18 cellular contexts compared by ENCODE assay signal in genomic region chr3:5309181-5309580, GRCh38.
"Had no signal": no experiment of that assay in that cellular context is flagged by ENCODE, and none has a peak within 500 bp of the region (broad histone marks: within the 10 kb centered on the region; RNA-seq: fewer than 3 reads in every experiment).

No MANE protein-coding gene starts in this region.

- H3K27me3 ChIP-seq: dorsolateral prefrontal cortex, heart left ventricle, neutrophil, testis, tibial nerve, upper lobe of right lung, vagina had no signal

- H3K27ac ChIP-seq: dorsolateral prefrontal cortex, heart left ventricle, neutrophil, psoas muscle, skin epidermis, testis, tibial nerve, upper lobe of right lung, vagina had no signal

- H3K4me1 ChIP-seq: psoas muscle, testis, tibial nerve, upper lobe of right lung, vagina had no signal

- H3K36me3 ChIP-seq: heart left ventricle, neutrophil, tibial nerve, upper lobe of right lung, vagina had no signal

- DNase-seq: dorsolateral prefrontal cortex; effector CD8-positive, alpha-beta T cell; heart left ventricle; hippocampal formation; kidney glomerular epithelial cell; mucosa of descending colon; naive thymus-derived CD8-positive, alpha-beta T cell; psoas muscle; stimulated activated CD4-positive, alpha-beta T cell treated with anti-CD3 and anti-CD28 coated beads, Interleukin-2, amount 100 ng/mL, for 24 hours; stimulated activated CD4-positive, alpha-beta T cell treated with anti-CD3 and anti-CD28 coated beads, Interleukin-4, amount 100 ng/mL, for 4 hours; stimulated activated naive B cell treated with anti-CD40 and anti-IgM and Interleukin-4, amounts not matched to agents 10 μg/mL and 1 μg/mL and 100 μg/mL, for 72 hours; stimulated activated naive CD8-positive, alpha-beta T cell treated with anti-CD3 and anti-CD28 coated beads, Interleukin-15, amount 100 ng/mL, for 72 hours; testis; upper lobe of right lung had no signal

- H3K9me3 ChIP-seq: heart left ventricle, mucosa of descending colon, neutrophil, psoas muscle, testis, tibial nerve, upper lobe of right lung, vagina had no signal

- H3K4me3 ChIP-seq: dorsolateral prefrontal cortex, heart left ventricle, mucosa of descending colon, psoas muscle, skin epidermis, testis, tibial nerve, upper lobe of right lung, vagina had no signal
